ENCODE assay signal across 15 cellular contexts in the genomic region with DNA sequence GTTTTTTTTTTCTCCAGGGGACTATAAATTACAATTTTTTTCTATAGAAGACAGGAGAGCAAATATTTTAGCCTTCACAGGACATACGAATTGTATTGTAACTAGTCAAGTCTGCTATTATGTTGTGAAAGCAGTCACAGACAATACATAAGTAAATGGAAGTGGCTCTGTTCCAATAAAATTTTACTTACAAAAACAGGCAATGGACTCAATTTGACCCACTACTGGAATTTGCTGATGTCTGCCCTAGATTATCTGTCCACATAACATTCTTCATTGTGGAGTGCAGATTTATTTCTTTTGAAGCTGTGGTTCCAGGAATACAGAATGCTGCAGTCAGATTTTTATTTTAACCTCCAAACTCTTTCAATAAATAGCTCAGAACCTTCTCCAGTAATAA.
DNase-seq lines count a peak whose midpoint lies in the region; ATAC-seq, FAIRE-seq and TF ChIP-seq lines count a peak whose summit lies in the region.
"Had no signal": no experiment of that assay in that cellular context is flagged by ENCODE, and none has a peak within 500 bp of the region (broad histone marks: within the 10 kb centered on the region; RNA-seq: fewer than 3 reads in every experiment).

No MANE protein-coding gene starts in this region.

- no peaks in the 10 kb centered on the region for H3K9me3 ChIP-seq in astrocyte (ENCODE audit: insufficient read depth, low read depth, low read length)
- no peaks in the 10 kb centered on the region for H3K9me3 ChIP-seq in prostate gland

- H3K4me3 Mint-ChIP-seq in astrocyte (ENCODE audit: unreplicated experiment), result no peak overlapping the region
- H3K4me3 Mint-ChIP-seq: B cell; CD4-positive, alpha-beta T cell had no signal

- no peak overlapping the region for H3K27ac ChIP-seq in astrocyte (ENCODE audit: low read depth, low read length)
- H3K27ac ChIP-seq in prostate gland, result no peak overlapping the region
- H3K27ac ChIP-seq: GM23248 had no signal

- H3K4me3 ChIP-seq in astrocyte (ENCODE audit: insufficient read depth, low read depth, low read length), result no peak overlapping the region
- no peak overlapping the region for H3K4me3 ChIP-seq in retinal pigment epithelial cell (ENCODE audit: low read length)
- H3K4me3 ChIP-seq in prostate gland, result no peak overlapping the region
- H3K4me3 ChIP-seq: GM23248 had no signal

- no peak overlapping the region for H3K27ac Mint-ChIP-seq in astrocyte (ENCODE audit: unreplicated experiment)
- H3K27ac Mint-ChIP-seq: B cell; CD4-positive, alpha-beta T cell had no signal

- no peaks in the 10 kb centered on the region for H3K4me1 ChIP-seq in astrocyte (ENCODE audit: insufficient read depth, low read length)
- H3K4me1 ChIP-seq in prostate gland (replicated peaks), result no peaks in the 10 kb centered on the region

- H3K36me3 ChIP-seq in astrocyte (ENCODE audit: insufficient read depth, low read length) (no peaks in the 10 kb centered on the region), prostate gland (no peaks in the 10 kb centered on the region)

- DNase-seq in astrocyte (ENCODE audit: low read depth), result no peak
- peak; percentile 68 to 81 for DNase-seq in dermis microvascular lymphatic vessel endothelial cell (ENCODE audit: low read depth in 2 of 2)
- DNase-seq in left kidney (ENCODE audit: low read depth, low spot score), result peak; percentile 18
- DNase-seq in retinal pigment epithelial cell (ENCODE audit: low read depth), result peak; percentile 35
- DNase-seq in sciatic nerve (ENCODE audit: low spot score), result no peak
- DNase-seq in prostate gland (ENCODE audit: low spot score), result no peak
- DNase-seq: C1 segment of cervical spinal cord; Calu3; CD4-positive, alpha-beta T cell; DMS 273 treated with DMSO at 0.1 percent for 48 hours; GM23248 had no signal

- peak; percentile 17 for FAIRE-seq in astrocyte (lab: Jason Lieb, UNC)
- FAIRE-seq: H54 had no signal

- H2AFZ ChIP-seq in astrocyte (ENCODE audit: low read depth, low read length), result no peak overlapping the region
- H2AFZ ChIP-seq: GM23248 had no signal

- H3K4me1 Mint-ChIP-seq in astrocyte (ENCODE audit: low read depth, unreplicated experiment), result no peaks in the 10 kb centered on the region
- H3K4me1 Mint-ChIP-seq: B cell had no signal

- H3K79me2 ChIP-seq in astrocyte (ENCODE audit: insufficient read depth, low read length), result no peaks in the 10 kb centered on the region

- H3K9ac ChIP-seq in astrocyte (ENCODE audit: low read length), result no peak overlapping the region
- H3K9ac ChIP-seq: GM23248 had no signal

- no peak overlapping the region for H3K4me2 ChIP-seq in astrocyte (ENCODE audit: low read length)

- no peaks in the 10 kb centered on the region for H3K27me3 ChIP-seq in astrocyte (ENCODE audit: insufficient read depth, low read length)
- no peaks in the 10 kb centered on the region for H3K27me3 ChIP-seq in prostate gland (replicated peaks; ENCODE audit: insufficient read depth)

- H3K9me3 Mint-ChIP-seq in astrocyte (ENCODE audit: unreplicated experiment), result no peaks in the 10 kb centered on the region
- H3K9me3 Mint-ChIP-seq: CD4-positive, alpha-beta T cell had no signal

- H4K20me1 ChIP-seq in astrocyte (ENCODE audit: insufficient read depth, low read length), result no peaks in the 10 kb centered on the region

- TF ChIP-seq POLR2A in prostate gland (IDR thresholded peaks at IDR 0.05), result no peak

- ATAC-seq in sciatic nerve (no peak), HG03354 (IDR thresholded peaks at IDR 0.05; ENCODE audit: poor library complexity, severe bottlenecking, unreplicated experiment) (no peak)
- ATAC-seq: HCT116 had no signal

- 12% methylated on average over 1 of the region's 1 CpG for WGBS in prostate gland

- intact Hi-C loops in sciatic nerve (cut with DNase I), result no loop called here
- intact Hi-C loops in prostate gland (cut with DNase I), result no loop called here

- no peaks in the 10 kb centered on the region for H3K27me3 Mint-ChIP-seq in astrocyte (ENCODE audit: low read depth, unreplicated experiment)
- H3K27me3 Mint-ChIP-seq: B cell; CD4-positive, alpha-beta T cell had no signal

- H3K36me3 Mint-ChIP-seq in astrocyte (ENCODE audit: low read depth, unreplicated experiment), result no peaks in the 10 kb centered on the region

- no peak for TF ChIP-seq CTCF in astrocyte (IDR thresholded peaks at IDR 0.05; ENCODE audit: insufficient read depth, low read depth, low read length)
- no peak for TF ChIP-seq CTCF in retinal pigment epithelial cell (conservative IDR thresholded peaks at IDR 0.05; ENCODE audit: low read depth, low read length)
- TF ChIP-seq CTCF in prostate gland (IDR thresholded peaks at IDR 0.05), result no peak

Comparison
In these comparisons a context has a peak if more than half of its experiments do, and no peak if none do; other contexts are left out.
1. DNase-seq: peak in dermis microvascular lymphatic vessel endothelial cell (2 of 2), left kidney (single experiment) and retinal pigment epithelial cell (single experiment); none in astrocyte (single experiment), sciatic nerve (single experiment) and prostate gland (single experiment).